8 cellular contexts compared by ENCODE assay signal in genomic region chr5:177552839-177553455, GRCh38. TPM values are rescaled to one million over a fixed set of nuclear protein-coding genes. Genes with fewer than 3 reads are reported as not detected.
DNase-seq lines count a peak whose midpoint lies in the region; TF ChIP-seq lines count a peak whose summit lies in the region.

No MANE protein-coding gene starts in this region.

- peak overlapping the region; percentile 30 for H3K9ac ChIP-seq in muscle layer of colon (ENCODE audit: low read length)

- peak overlapping the region; percentile 99 for H3K4me3 ChIP-seq in coronary artery
- H3K4me3 ChIP-seq in muscle layer of colon (ENCODE audit: low read depth in 1 of 2, low read length in 2 of 2) = peak overlapping the region; percentile 71 to 73

- no peaks in the 10 kb centered on the region for H3K27me3 Mint-ChIP-seq in IgD-negative memory B cell

- no peaks in the 10 kb centered on the region for H3K27me3 ChIP-seq in muscle layer of colon (ENCODE audit: control insufficient read depth in 1 of 2, insufficient read depth in 2 of 2, low read length in 2 of 2)

- TF ChIP-seq CTCF in coronary artery (IDR thresholded peaks at IDR 0.05) = no peak

- peaks cover 24% of the 10 kb centered on the region for H3K36me3 ChIP-seq in muscle layer of colon (ENCODE audit: insufficient read depth, low read length)

- peak; percentile 53 for DNase-seq in AG08396 (ENCODE audit: low spot score)
- no peak for DNase-seq in coronary artery (ENCODE audit: low spot score)
- no peak for DNase-seq in germinal center (ENCODE audit: low spot score)
- DNase-seq in amniotic stem cell (lab: John Stamatoyannopoulos, UW) = no peak
- DNase-seq in DMS53 treated with DMSO at 0.1 percent for 48 hours (lab: John Stamatoyannopoulos, UW; ENCODE audit: unreplicated experiment) = no peak
- no peak for DNase-seq in HUDEP-2 (lab: John Stamatoyannopoulos, UW; ENCODE audit: unreplicated experiment in 76 of 76)

- H3K27ac Mint-ChIP-seq in IgD-negative memory B cell = peak overlapping the region; percentile 46 to 94 (median 51)

- H3K9me3 ChIP-seq in muscle layer of colon (ENCODE audit: low read length) = no peaks in the 10 kb centered on the region

- H3K4me3 Mint-ChIP-seq in IgD-negative memory B cell = peak overlapping the region; percentile 77 to 88 (median 84)

- no peaks in the 10 kb centered on the region for H3K9me3 Mint-ChIP-seq in IgD-negative memory B cell

- peaks cover 31% of the 10 kb centered on the region for H3K4me1 ChIP-seq in muscle layer of colon (ENCODE audit: insufficient read depth, low read length)

- H3K36me3 Mint-ChIP-seq in IgD-negative memory B cell = peaks cover under 1% of the 10 kb centered on the region

- H3K27ac ChIP-seq in coronary artery (peak overlapping the region; percentile 59 to 92), muscle layer of colon (ENCODE audit: low read depth, low read length) (peak overlapping the region; percentile 78)

- peaks cover 22 to 32% (median 24%) of the 10 kb centered on the region in 3 donors for H3K4me1 Mint-ChIP-seq in IgD-negative memory B cell

RNA-seq across cellular contexts. Expression of gene FAM193B, which starts 1.4 kb away (rescaled TPM):
- 4.5 TPM for polyA plus RNA-seq in IgD-negative memory B cell

RNA-seq across cellular contexts. Expression of gene DDX41, which starts 36.2 kb away (rescaled TPM):
- 74.2 TPM for polyA plus RNA-seq in IgD-negative memory B cell

RNA-seq across cellular contexts. Expression of gene TMED9, which starts 39.1 kb away (rescaled TPM):
- polyA plus RNA-seq in IgD-negative memory B cell = 96.6 TPM

RNA-seq across cellular contexts. Expression of gene DOK3, which starts 43.3 kb away (rescaled TPM):
- polyA plus RNA-seq in IgD-negative memory B cell = 154 TPM

RNA-seq across cellular contexts. Expression of gene B4GALT7, which starts 47.0 kb away (rescaled TPM):
- 26.4 TPM for polyA plus RNA-seq in IgD-negative memory B cell
